23 cellular contexts compared by ENCODE assay signal in genomic region chr18:68854786-68855391, GRCh38. TPM values are rescaled to one million over a fixed set of nuclear protein-coding genes. Genes with fewer than 3 reads are reported as not detected.
"Had no signal": no experiment of that assay in that cellular context is flagged by ENCODE, and none has a peak within 500 bp of the region (broad histone marks: within the 10 kb centered on the region; RNA-seq: fewer than 3 reads in every experiment).

No MANE protein-coding gene starts in this region.

- H3K27me3 Mint-ChIP-seq: activated B cell treated with CpG ODN at 0.5 μM for 24 hours; activated CD4-positive, alpha-beta T cell treated with anti-CD3 and anti-CD28 coated beads, Interleukin-2, amount 10 ng/mL, durations not matched to agents 24 days and 14 days; activated CD8-positive, alpha-beta memory T cell treated with anti-CD3 and anti-CD28 coated beads, Interleukin-2, amount 10 ng/mL, durations not matched to agents 7 days and 5 days; activated naive CD8-positive, alpha-beta T cell; activated T-cell treated with anti-CD3 and anti-CD28 coated beads, Interleukin-2, amount 50 U/mL, for 24 hours; T-cell had no signal

- DNase-seq: activated B cell treated with CpG ODN at 0.5 μM for 24 hours; activated CD4-positive, alpha-beta T cell treated with anti-CD3 and anti-CD28 coated beads for 1 hour; activated CD4-positive, alpha-beta T cell treated with anti-CD3 and anti-CD28 coated beads, Interleukin-2, amount 10 ng/mL, durations not matched to agents 24 days and 14 days; activated CD4-positive, alpha-beta T cell treated with anti-CD3 and anti-CD28 coated beads, Interleukin-2, amount 50 U/mL, for 48 hours; activated CD8-positive, alpha-beta memory T cell treated with anti-CD3 and anti-CD28 coated beads, Interleukin-2, amount 10 ng/mL, durations not matched to agents 7 days and 5 days; activated effector memory CD4-positive, alpha-beta T cell treated with Interleukin-2 at 50 U/mL for 16 hours; activated naive CD4-positive, alpha-beta T cell treated with anti-CD3 and anti-CD28 coated beads for 36 hours; activated T-cell treated with anti-CD3 and anti-CD28 coated beads, Interleukin-2, amount 50 U/mL, for 24 hours; cerebellar nuclear complex; NCI-H1092; NCI-H1417; NCI-H1930; NCI-H2107; NCI-H446; NCI-H524; PC-3; SHP77 treated with DMSO at 0.1 percent for 48 hours; T-cell; T-helper 2 cell; T1000 had no signal

- H3K27ac Mint-ChIP-seq: activated B cell treated with CpG ODN at 0.5 μM for 24 hours; activated CD4-positive, alpha-beta T cell treated with anti-CD3 and anti-CD28 coated beads, Interleukin-2, amount 10 ng/mL, durations not matched to agents 24 days and 14 days; activated CD8-positive, alpha-beta memory T cell treated with anti-CD3 and anti-CD28 coated beads, Interleukin-2, amount 10 ng/mL, durations not matched to agents 7 days and 5 days; activated naive CD4-positive, alpha-beta T cell treated with anti-CD3 and anti-CD28 coated beads for 36 hours; activated naive CD8-positive, alpha-beta T cell; activated T-cell treated with anti-CD3 and anti-CD28 coated beads, Interleukin-2, amount 50 U/mL, for 24 hours; activated T-helper 1 cell treated with anti-CD3 and anti-CD28 coated beads, Interleukin-12 subunit alpha, Interleukin-12 subunit beta, Interleukin-2, Interleukin-4 antibody, amounts not matched to agents 30 ng/mL and 10 ng/mL and 1 ng/mL, durations not matched to agents 14 hours and 24 hours and 36 hours; T-cell had no signal

- H3K4me3 Mint-ChIP-seq: activated B cell treated with CpG ODN at 0.5 μM for 24 hours; activated CD4-positive, alpha-beta T cell treated with anti-CD3 and anti-CD28 coated beads, Interleukin-2, amount 10 ng/mL, durations not matched to agents 24 days and 14 days; activated CD8-positive, alpha-beta memory T cell treated with anti-CD3 and anti-CD28 coated beads, Interleukin-2, amount 10 ng/mL, durations not matched to agents 7 days and 5 days; activated naive CD4-positive, alpha-beta T cell treated with anti-CD3 and anti-CD28 coated beads for 36 hours; activated naive CD8-positive, alpha-beta T cell; activated T-cell treated with anti-CD3 and anti-CD28 coated beads, Interleukin-2, amount 50 U/mL, for 24 hours; activated T-helper 1 cell treated with anti-CD3 and anti-CD28 coated beads, Interleukin-12 subunit alpha, Interleukin-12 subunit beta, Interleukin-2, Interleukin-4 antibody, amounts not matched to agents 30 ng/mL and 10 ng/mL and 1 ng/mL, durations not matched to agents 14 hours and 24 hours and 36 hours; T-cell had no signal

- H3K4me1 Mint-ChIP-seq: activated B cell treated with CpG ODN at 0.5 μM for 24 hours; activated CD4-positive, alpha-beta T cell treated with anti-CD3 and anti-CD28 coated beads, Interleukin-2, amount 10 ng/mL, durations not matched to agents 24 days and 14 days; T-cell had no signal

- ATAC-seq: activated CD8-positive, alpha-beta memory T cell treated with anti-CD3 and anti-CD28 coated beads, Interleukin-2, amount 10 ng/mL, durations not matched to agents 7 days and 5 days; PC-3; T-cell had no signal

- H3K9me3 Mint-ChIP-seq: activated B cell treated with CpG ODN at 0.5 μM for 24 hours; activated CD4-positive, alpha-beta T cell treated with anti-CD3 and anti-CD28 coated beads, Interleukin-2, amount 10 ng/mL, durations not matched to agents 24 days and 14 days; activated naive CD4-positive, alpha-beta T cell treated with anti-CD3 and anti-CD28 coated beads for 36 hours; activated T-cell treated with anti-CD3 and anti-CD28 coated beads, Interleukin-2, amount 50 U/mL, for 24 hours; activated T-helper 1 cell treated with anti-CD3 and anti-CD28 coated beads, Interleukin-12 subunit alpha, Interleukin-12 subunit beta, Interleukin-2, Interleukin-4 antibody, amounts not matched to agents 30 ng/mL and 10 ng/mL and 1 ng/mL, durations not matched to agents 14 hours and 24 hours and 36 hours; T-cell had no signal

- H3K36me3 Mint-ChIP-seq: activated CD8-positive, alpha-beta memory T cell treated with anti-CD3 and anti-CD28 coated beads, Interleukin-2, amount 10 ng/mL, durations not matched to agents 7 days and 5 days; activated naive CD8-positive, alpha-beta T cell; T-cell had no signal

RNA-seq across cellular contexts. Expression of gene CCDC102B, which starts 57.0 kb away (rescaled TPM):
- total RNA-seq: SK-MEL-5 had no signal
